ENCODE assay signal across 21 cellular contexts in genomic region chr17:73580311-73580710, GRCh38.
"Had no signal": no experiment of that assay in that cellular context is flagged by ENCODE, and none has a peak within 500 bp of the region (broad histone marks: within the 10 kb centered on the region; RNA-seq: fewer than 3 reads in every experiment).

No MANE protein-coding gene starts in this region.

- H3K27ac ChIP-seq: coronary artery, dorsolateral prefrontal cortex, esophagus muscularis mucosa, foreskin keratinocyte, gastroesophageal sphincter, heart right ventricle, left lung, lower lobe of right lung had no signal

- FAIRE-seq: colon, endothelial cell of umbilical vein, frontal cortex, islet of Langerhans, keratinocyte had no signal

- H3K4me1 ChIP-seq: esophagus muscularis mucosa, foreskin keratinocyte, gastroesophageal sphincter, heart right ventricle, left lung, lower lobe of right lung had no signal

- H3K27me3 ChIP-seq: heart right ventricle, left lung had no signal

- H3K36me3 ChIP-seq: esophagus muscularis mucosa, gastroesophageal sphincter, heart right ventricle, left lung, lower lobe of right lung had no signal

- ATAC-seq: foreskin keratinocyte, gastroesophageal sphincter, heart right ventricle, left cardiac atrium, left lung, left ventricle myocardium superior, lower lobe of right lung had no signal

- DNase-seq: dermis blood vessel endothelial cell; dorsolateral prefrontal cortex; effector CD4-positive, alpha-beta T cell; effector memory CD4-positive, alpha-beta T cell; foreskin keratinocyte; heart right ventricle; hippocampal formation; left cardiac atrium; left ventricle myocardium superior; lower lobe of right lung; mesendoderm; midbrain had no signal

- H3K9me3 ChIP-seq: esophagus muscularis mucosa, heart right ventricle, left lung, lower lobe of right lung had no signal

- H3K4me3 ChIP-seq: coronary artery, dorsolateral prefrontal cortex, esophagus muscularis mucosa, gastroesophageal sphincter, heart right ventricle, left lung, lower lobe of right lung had no signal
